20 cellular contexts compared by ENCODE assay signal in genomic region chr15:71729319-71729718, GRCh38.
"Had no signal": no experiment of that assay in that cellular context is flagged by ENCODE, and none has a peak within 500 bp of the region (broad histone marks: within the 10 kb centered on the region; RNA-seq: fewer than 3 reads in every experiment).

No MANE protein-coding gene starts in this region.

- H3K4me1 Mint-ChIP-seq: immature natural killer cell; memory B cell; stimulated activated effector memory CD8-positive, alpha-beta T cell treated with anti-CD3 and anti-CD28 coated beads, Interleukin-12 subunit alpha, Interleukin-12 subunit beta, amount 100 ng/mL, for 72 hours had no signal

- H3K27me3 ChIP-seq: esophagus squamous epithelium, gastroesophageal sphincter, left lung, neutrophil had no signal

- H3K36me3 ChIP-seq: gastroesophageal sphincter, left lung, lower lobe of right lung, neutrophil had no signal

- H3K27ac ChIP-seq: gastroesophageal sphincter, lower lobe of right lung, neutrophil had no signal

- H3K9me3 Mint-ChIP-seq: dendritic cell treated with granulocyte-macrophage colony-stimulating factor and Interleukin-4, amounts not matched to agents 40 ng/mL and 50 ng/mL, for 4 days; effector memory CD8-positive, alpha-beta T cell; memory B cell; natural killer cell treated with Interleukin-12 subunit alpha and Interleukin-12 subunit beta and Interleukin-15 and Interleukin-18, amount 100 ng/mL, for 72 hours; stimulated activated effector memory CD8-positive, alpha-beta T cell treated with anti-CD3 and anti-CD28 coated beads, Interleukin-12 subunit alpha, Interleukin-12 subunit beta, amount 100 ng/mL, for 72 hours had no signal

- ATAC-seq: effector memory CD8-positive, alpha-beta T cell; gastroesophageal sphincter; left lung; lower lobe of right lung; natural killer cell treated with Interleukin-12 subunit alpha and Interleukin-12 subunit beta and Interleukin-15 and Interleukin-18, amount 100 ng/mL, for 72 hours; stimulated activated effector memory CD8-positive, alpha-beta T cell treated with anti-CD3 and anti-CD28 coated beads, Interleukin-12 subunit alpha, Interleukin-12 subunit beta, amount 100 ng/mL, for 72 hours; stimulated activated naive CD8-positive, alpha-beta T cell treated with anti-CD3 and anti-CD28 coated beads, Interleukin-15, Interleukin-2, amounts not matched to agents 100 U/mL and 50 U/mL, for 24 hours had no signal

- H3K4me3 Mint-ChIP-seq: dendritic cell treated with granulocyte-macrophage colony-stimulating factor and Interleukin-4, amounts not matched to agents 40 ng/mL and 50 ng/mL, for 4 days; effector memory CD8-positive, alpha-beta T cell; immature natural killer cell; memory B cell; natural killer cell treated with Interleukin-12 subunit alpha and Interleukin-12 subunit beta and Interleukin-15 and Interleukin-18, amount 100 ng/mL, for 72 hours; stimulated activated effector memory CD8-positive, alpha-beta T cell treated with anti-CD3 and anti-CD28 coated beads, Interleukin-12 subunit alpha, Interleukin-12 subunit beta, amount 100 ng/mL, for 72 hours had no signal

- DNase-seq: effector memory CD8-positive, alpha-beta T cell; esophagus squamous epithelium; immature natural killer cell; left lung; lower lobe of right lung; midbrain; posterior cingulate gyrus; small intestine; stimulated activated CD4-positive, alpha-beta T cell treated with anti-CD3 and anti-CD28 coated beads, Interleukin-12 subunit alpha, Interleukin-12 subunit beta, amount 100 ng/mL, for 4 hours; stimulated activated naive CD8-positive, alpha-beta T cell treated with anti-CD3 and anti-CD28 coated beads, Interleukin-15, Interleukin-2, amounts not matched to agents 100 U/mL and 50 U/mL, for 24 hours; trophoblast cell had no signal

- H3K36me3 Mint-ChIP-seq: immature natural killer cell; memory B cell; natural killer cell treated with Interleukin-12 subunit alpha and Interleukin-12 subunit beta and Interleukin-15 and Interleukin-18, amount 100 ng/mL, for 72 hours; stimulated activated effector memory CD8-positive, alpha-beta T cell treated with anti-CD3 and anti-CD28 coated beads, Interleukin-12 subunit alpha, Interleukin-12 subunit beta, amount 100 ng/mL, for 72 hours had no signal

- H3K27ac Mint-ChIP-seq: dendritic cell treated with granulocyte-macrophage colony-stimulating factor and Interleukin-4, amounts not matched to agents 40 ng/mL and 50 ng/mL, for 4 days; effector memory CD8-positive, alpha-beta T cell; immature natural killer cell; memory B cell; natural killer cell treated with Interleukin-12 subunit alpha and Interleukin-12 subunit beta and Interleukin-15 and Interleukin-18, amount 100 ng/mL, for 72 hours; stimulated activated effector memory CD8-positive, alpha-beta T cell treated with anti-CD3 and anti-CD28 coated beads, Interleukin-12 subunit alpha, Interleukin-12 subunit beta, amount 100 ng/mL, for 72 hours had no signal

- H3K9me3 ChIP-seq: esophagus squamous epithelium, gastroesophageal sphincter, left lung, lower lobe of right lung, neutrophil had no signal

- H3K4me1 ChIP-seq: left lung, lower lobe of right lung had no signal

- H3K4me3 ChIP-seq: esophagus squamous epithelium, gastroesophageal sphincter, left lung, lower lobe of right lung had no signal

- FAIRE-seq: colon, keratinocyte, small intestine, urothelium cell line had no signal

- H3K27me3 Mint-ChIP-seq: dendritic cell treated with granulocyte-macrophage colony-stimulating factor and Interleukin-4, amounts not matched to agents 40 ng/mL and 50 ng/mL, for 4 days had no signal
